ENCODE assay signal across 17 cellular contexts in genomic region chr18:63189817-63190216, GRCh38.
DNase-seq lines count a peak whose midpoint lies in the region; ATAC-seq and TF ChIP-seq lines count a peak whose summit lies in the region.
"Had no signal": no experiment of that assay in that cellular context is flagged by ENCODE, and none has a peak within 500 bp of the region (broad histone marks: within the 10 kb centered on the region; RNA-seq: fewer than 3 reads in every experiment).

No MANE protein-coding gene starts in this region.

- intact Hi-C loops in transverse colon (cut with DNase I; ENCODE audit: low total_unique reads): no loop called here

- no peak for TF ChIP-seq EP300 in transverse colon (IDR thresholded peaks at IDR 0.05; ENCODE audit: low read depth)

- no peaks in the 10 kb centered on the region for H3K36me3 ChIP-seq in transverse colon
- H3K36me3 ChIP-seq: Peyer's patch, SJSA1 had no signal

- TF ChIP-seq CTCF in transverse colon (IDR thresholded peaks at IDR 0.05): no peak

- no peaks in the 10 kb centered on the region for H3K9me3 Mint-ChIP-seq in activated naive CD4-positive, alpha-beta T cell treated with anti-CD3 and anti-CD28 coated beads, Interleukin-2, amount 50 U/mL, for 24 hours
- H3K9me3 Mint-ChIP-seq in activated naive CD4-positive, alpha-beta T cell treated with anti-CD3 and anti-CD28 coated beads, Interleukin-2, amount 10 ng/mL, durations not matched to agents 7 days and 5 days: no peaks in the 10 kb centered on the region
- no peaks in the 10 kb centered on the region for H3K9me3 Mint-ChIP-seq in memory B cell
- peaks cover 0 to 2% of the 10 kb centered on the region in 2 donors for H3K9me3 Mint-ChIP-seq in stimulated activated naive B cell treated with anti-CD40 and anti-IgM and Interleukin-4, amounts not matched to agents 10 μg/mL and 1 μg/mL and 100 μg/mL, for 72 hours
- no peaks in the 10 kb centered on the region for H3K9me3 Mint-ChIP-seq in activated CD4-positive, alpha-beta T cell treated with anti-CD3 and anti-CD28 coated beads, Interleukin-2, amount 10 ng/mL, durations not matched to agents 7 days and 5 days
- H3K9me3 Mint-ChIP-seq: CD8-positive, alpha-beta memory T cell had no signal

- peaks cover 86% of the 10 kb centered on the region for H3K4me1 Mint-ChIP-seq in activated naive CD4-positive, alpha-beta T cell treated with anti-CD3 and anti-CD28 coated beads, Interleukin-2, amount 50 U/mL, for 24 hours
- peaks cover 53% of the 10 kb centered on the region for H3K4me1 Mint-ChIP-seq in activated naive CD4-positive, alpha-beta T cell treated with anti-CD3 and anti-CD28 coated beads, Interleukin-2, amount 10 ng/mL, durations not matched to agents 7 days and 5 days
- H3K4me1 Mint-ChIP-seq in T-helper 17 cell (peaks cover 59% of the 10 kb centered on the region), memory B cell (peaks cover 51% of the 10 kb centered on the region)
- H3K4me1 Mint-ChIP-seq in stimulated activated naive B cell treated with anti-CD40 and anti-IgM and Interleukin-4, amounts not matched to agents 10 μg/mL and 1 μg/mL and 100 μg/mL, for 72 hours: peaks cover 55 to 79% of the 10 kb centered on the region in 2 donors
- H3K4me1 Mint-ChIP-seq in activated CD4-positive, alpha-beta T cell treated with anti-CD3 and anti-CD28 coated beads, Interleukin-2, amount 10 ng/mL, durations not matched to agents 7 days and 5 days: peaks cover 66% of the 10 kb centered on the region

- POLR2A ChIA-PET in activated CD4-positive, alpha-beta T cell treated with anti-CD3 and anti-CD28 coated beads, Interleukin-2, amount 10 ng/mL, durations not matched to agents 7 days and 5 days (lab: Charles Lee): no interaction called here

- peak overlapping the region; percentile 88 for H3K27ac Mint-ChIP-seq in activated naive CD4-positive, alpha-beta T cell treated with anti-CD3 and anti-CD28 coated beads, Interleukin-2, amount 50 U/mL, for 24 hours
- H3K27ac Mint-ChIP-seq in activated naive CD4-positive, alpha-beta T cell treated with anti-CD3 and anti-CD28 coated beads, Interleukin-2, amount 10 ng/mL, durations not matched to agents 7 days and 5 days: no peak overlapping the region
- H3K27ac Mint-ChIP-seq in T-helper 17 cell: peak overlapping the region; percentile 72
- peak overlapping the region; percentile 85 for H3K27ac Mint-ChIP-seq in memory B cell
- peak overlapping the region; percentile 7 for H3K27ac Mint-ChIP-seq in stimulated activated naive B cell treated with anti-CD40 and anti-IgM and Interleukin-4, amounts not matched to agents 10 μg/mL and 1 μg/mL and 100 μg/mL, for 72 hours
- H3K27ac Mint-ChIP-seq in activated CD4-positive, alpha-beta T cell treated with anti-CD3 and anti-CD28 coated beads, Interleukin-2, amount 10 ng/mL, durations not matched to agents 7 days and 5 days: no peak overlapping the region

- H3K36me3 Mint-ChIP-seq in activated naive CD4-positive, alpha-beta T cell treated with anti-CD3 and anti-CD28 coated beads, Interleukin-2, amount 50 U/mL, for 24 hours: peaks cover 10% of the 10 kb centered on the region
- H3K36me3 Mint-ChIP-seq in activated naive CD4-positive, alpha-beta T cell treated with anti-CD3 and anti-CD28 coated beads, Interleukin-2, amount 10 ng/mL, durations not matched to agents 7 days and 5 days: peaks cover 52% of the 10 kb centered on the region
- H3K36me3 Mint-ChIP-seq in T-helper 17 cell (ENCODE audit: low read depth): peaks cover 2% of the 10 kb centered on the region
- peaks cover 13% of the 10 kb centered on the region for H3K36me3 Mint-ChIP-seq in memory B cell
- H3K36me3 Mint-ChIP-seq in stimulated activated naive B cell treated with anti-CD40 and anti-IgM and Interleukin-4, amounts not matched to agents 10 μg/mL and 1 μg/mL and 100 μg/mL, for 72 hours: peaks cover 32 to 52% of the 10 kb centered on the region in 2 donors
- peaks cover 51% of the 10 kb centered on the region for H3K36me3 Mint-ChIP-seq in activated CD4-positive, alpha-beta T cell treated with anti-CD3 and anti-CD28 coated beads, Interleukin-2, amount 10 ng/mL, durations not matched to agents 7 days and 5 days (ENCODE audit: low read depth)

- H3K4me3 ChIP-seq in transverse colon: no peak overlapping the region
- H3K4me3 ChIP-seq: Peyer's patch, SJSA1 had no signal

- no peak overlapping the region for H3K27ac ChIP-seq in transverse colon
- H3K27ac ChIP-seq: Peyer's patch, SJSA1 had no signal

- TF ChIP-seq POLR2A in transverse colon (IDR thresholded peaks at IDR 0.05): no peak

- in situ Hi-C loops in transverse colon (cut with MboI; ENCODE audit: low pct_ligation_motif_present in 1 of 4, low pct_unique_long_range_greater_than_20kb in 1 of 4, low sequenced_read_pairs in 3 of 4): no loop called here

- H3K27me3 ChIP-seq in transverse colon: no peaks in the 10 kb centered on the region
- H3K27me3 ChIP-seq: Peyer's patch, SJSA1 had no signal

- ATAC-seq in T-helper 17 cell (no peak), memory B cell (ENCODE audit: low read depth) (no peak), GM21515 (IDR thresholded peaks at IDR 0.05; ENCODE audit: unreplicated experiment) (no peak)
- no peak for ATAC-seq in stimulated activated naive B cell treated with anti-CD40 and anti-IgM and Interleukin-4, amounts not matched to agents 10 μg/mL and 1 μg/mL and 100 μg/mL, for 72 hours (replicated peaks)

- H3K4me1 ChIP-seq in transverse colon: peaks cover 13 to 45% (median 27%) of the 10 kb centered on the region in 4 donors

- no peak for DNase-seq in activated naive CD4-positive, alpha-beta T cell treated with anti-CD3 and anti-CD28 coated beads, Interleukin-2, amount 10 ng/mL, durations not matched to agents 7 days and 5 days
- DNase-seq in T-helper 17 cell (no peak), memory B cell (ENCODE audit: low spot score in 2 of 2) (no peak), transverse colon (no peak)
- DNase-seq in stimulated activated naive B cell treated with anti-CD40 and anti-IgM and Interleukin-4, amounts not matched to agents 10 μg/mL and 1 μg/mL and 100 μg/mL, for 72 hours: no peak
- DNase-seq in activated CD4-positive, alpha-beta T cell treated with anti-CD3 and anti-CD28 coated beads, Interleukin-2, amount 10 ng/mL, durations not matched to agents 7 days and 5 days: no peak
- DNase-seq: CD8-positive, alpha-beta memory T cell; DMS53; IMR-90; NCI-H1105; NCI-H1694; NCI-H2081 treated with DMSO at 0.1 percent for 48 hours; NK-92 treated with Interleukin-12 subunit alpha and Interleukin-12 subunit beta, amount 100 ng/mL, for 24 hours; Peyer's patch had no signal

- no peaks in the 10 kb centered on the region for H3K27me3 Mint-ChIP-seq in activated naive CD4-positive, alpha-beta T cell treated with anti-CD3 and anti-CD28 coated beads, Interleukin-2, amount 50 U/mL, for 24 hours
- H3K27me3 Mint-ChIP-seq in activated naive CD4-positive, alpha-beta T cell treated with anti-CD3 and anti-CD28 coated beads, Interleukin-2, amount 10 ng/mL, durations not matched to agents 7 days and 5 days: no peaks in the 10 kb centered on the region
- H3K27me3 Mint-ChIP-seq in T-helper 17 cell (no peaks in the 10 kb centered on the region), memory B cell (no peaks in the 10 kb centered on the region)
- H3K27me3 Mint-ChIP-seq in stimulated activated naive B cell treated with anti-CD40 and anti-IgM and Interleukin-4, amounts not matched to agents 10 μg/mL and 1 μg/mL and 100 μg/mL, for 72 hours: no peaks in the 10 kb centered on the region
- H3K27me3 Mint-ChIP-seq in activated CD4-positive, alpha-beta T cell treated with anti-CD3 and anti-CD28 coated beads, Interleukin-2, amount 10 ng/mL, durations not matched to agents 7 days and 5 days: no peaks in the 10 kb centered on the region
- H3K27me3 Mint-ChIP-seq: CD8-positive, alpha-beta memory T cell had no signal

- 94 to 100% methylated on average over 2 of the region's 2 CpGs for WGBS in transverse colon (ENCODE audit: low coverage in 1 of 2), 2 donors

- CTCF ChIA-PET in activated naive CD4-positive, alpha-beta T cell treated with anti-CD3 and anti-CD28 coated beads, Interleukin-2, amount 10 ng/mL, durations not matched to agents 7 days and 5 days (lab: Charles Lee): no interaction called here
- CTCF ChIA-PET in activated CD4-positive, alpha-beta T cell treated with anti-CD3 and anti-CD28 coated beads, Interleukin-2, amount 10 ng/mL, durations not matched to agents 7 days and 5 days (lab: Charles Lee): interaction anchor here (1.0 to 1.8 kb wide), 3 partner anchors 9 to 15 kb away, joined by 3 to 5 read pairs (median 3); no protein-coding TSS in a partner anchor

- no peak overlapping the region for H3K4me3 Mint-ChIP-seq in activated naive CD4-positive, alpha-beta T cell treated with anti-CD3 and anti-CD28 coated beads, Interleukin-2, amount 50 U/mL, for 24 hours
- no peak overlapping the region for H3K4me3 Mint-ChIP-seq in activated naive CD4-positive, alpha-beta T cell treated with anti-CD3 and anti-CD28 coated beads, Interleukin-2, amount 10 ng/mL, durations not matched to agents 7 days and 5 days
- H3K4me3 Mint-ChIP-seq in T-helper 17 cell: no peak overlapping the region
- H3K4me3 Mint-ChIP-seq in memory B cell: no peak overlapping the region
- H3K4me3 Mint-ChIP-seq in stimulated activated naive B cell treated with anti-CD40 and anti-IgM and Interleukin-4, amounts not matched to agents 10 μg/mL and 1 μg/mL and 100 μg/mL, for 72 hours: no peak overlapping the region
- no peak overlapping the region for H3K4me3 Mint-ChIP-seq in activated CD4-positive, alpha-beta T cell treated with anti-CD3 and anti-CD28 coated beads, Interleukin-2, amount 10 ng/mL, durations not matched to agents 7 days and 5 days
- H3K4me3 Mint-ChIP-seq: CD8-positive, alpha-beta memory T cell had no signal

- H3K9me3 ChIP-seq in T-helper 17 cell (ENCODE audit: control insufficient read depth, low read length, poor library complexity, severe bottlenecking): no peaks in the 10 kb centered on the region
- no peaks in the 10 kb centered on the region for H3K9me3 ChIP-seq in transverse colon
- H3K9me3 ChIP-seq: Peyer's patch, SJSA1 had no signal

Comparison
In these comparisons a context has a peak if more than half of its experiments do, and no peak if none do; other contexts are left out.
1. H3K27ac Mint-ChIP-seq: peak in activated naive CD4-positive, alpha-beta T cell treated with anti-CD3 and anti-CD28 coated beads, Interleukin-2, amount 50 U/mL, for 24 hours (single experiment), T-helper 17 cell (single experiment), memory B cell (single experiment) and stimulated activated naive B cell treated with anti-CD40 and anti-IgM and Interleukin-4, amounts not matched to agents 10 μg/mL and 1 μg/mL and 100 μg/mL, for 72 hours (single experiment); none in activated naive CD4-positive, alpha-beta T cell treated with anti-CD3 and anti-CD28 coated beads, Interleukin-2, amount 10 ng/mL, durations not matched to agents 7 days and 5 days (single experiment) and activated CD4-positive, alpha-beta T cell treated with anti-CD3 and anti-CD28 coated beads, Interleukin-2, amount 10 ng/mL, durations not matched to agents 7 days and 5 days (single experiment).